Comparison of ENCODE assay signal across 8 cellular contexts in the genomic region with DNA sequence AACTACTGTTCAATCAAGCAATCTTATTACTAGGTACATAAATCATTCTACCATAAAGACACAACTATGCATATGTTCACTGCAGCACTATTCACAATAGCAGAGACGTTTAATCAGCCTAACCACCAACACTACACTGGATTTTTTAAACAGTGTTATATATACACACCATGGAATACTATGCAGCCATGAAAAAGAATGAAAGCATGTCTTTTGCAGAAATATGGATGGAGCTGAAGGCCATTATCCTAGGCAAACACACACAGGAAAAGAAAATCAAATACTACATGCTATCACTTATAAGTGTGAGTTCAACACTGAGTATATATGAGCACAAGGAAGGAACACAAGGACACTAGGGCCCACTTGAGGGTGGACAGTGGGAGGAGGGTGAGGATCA.
"Had no signal": no experiment of that assay in that cellular context is flagged by ENCODE, and none has a peak within 500 bp of the region (broad histone marks: within the 10 kb centered on the region; RNA-seq: fewer than 3 reads in every experiment).

No MANE protein-coding gene starts in this region.

- DNase-seq: GDM1, GF-D8 had no signal

- FAIRE-seq: G401.6, GM12878, GM12891, GM12892, GM18507, GM19239 had no signal

- H3K4me3 ChIP-seq: GM12878 had no signal

- ATAC-seq: GM12878 had no signal
